1 cellular context compared by ENCODE assay signal in genomic region chr15:90959894-90960293, GRCh38.
TF ChIP-seq lines count a peak whose summit lies in the region.

No MANE protein-coding gene starts in this region.

TF ChIP-seq in IMR-90, 13 proteins besides CTCF, POLR2A, EP300 and RAD21 (continued from another document):
- TF ChIP-seq MAZ (IDR thresholded peaks at IDR 0.05; ENCODE audit: borderline replicate concordance, low read depth, low read length) (no peak), MAFK (IDR thresholded peaks at IDR 0.05; ENCODE audit: low read depth, low read length) (no peak), NFE2L2 (IDR thresholded peaks at IDR 0.05; ENCODE audit: low read depth, low read length) (no peak), MXI1 (IDR thresholded peaks at IDR 0.05; ENCODE audit: borderline replicate concordance, low read depth, low read length) (no peak), SMC3 (IDR thresholded peaks at IDR 0.05; ENCODE audit: low read depth, low read length) (no peak)
- TF ChIP-seq, protein P1, sequence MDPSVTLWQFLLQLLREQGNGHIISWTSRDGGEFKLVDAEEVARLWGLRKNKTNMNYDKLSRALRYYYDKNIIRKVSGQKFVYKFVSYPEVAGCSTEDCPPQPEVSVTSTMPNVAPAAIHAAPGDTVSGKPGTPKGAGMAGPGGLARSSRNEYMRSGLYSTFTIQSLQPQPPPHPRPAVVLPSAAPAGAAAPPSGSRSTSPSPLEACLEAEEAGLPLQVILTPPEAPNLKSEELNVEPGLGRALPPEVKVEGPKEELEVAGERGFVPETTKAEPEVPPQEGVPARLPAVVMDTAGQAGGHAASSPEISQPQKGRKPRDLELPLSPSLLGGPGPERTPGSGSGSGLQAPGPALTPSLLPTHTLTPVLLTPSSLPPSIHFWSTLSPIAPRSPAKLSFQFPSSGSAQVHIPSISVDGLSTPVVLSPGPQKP (IDR thresholded peaks at IDR 0.05; ENCODE audit: borderline replicate concordance, low read depth, low read length), result no peak
